8 cellular contexts compared by ENCODE assay signal in the genomic region with DNA sequence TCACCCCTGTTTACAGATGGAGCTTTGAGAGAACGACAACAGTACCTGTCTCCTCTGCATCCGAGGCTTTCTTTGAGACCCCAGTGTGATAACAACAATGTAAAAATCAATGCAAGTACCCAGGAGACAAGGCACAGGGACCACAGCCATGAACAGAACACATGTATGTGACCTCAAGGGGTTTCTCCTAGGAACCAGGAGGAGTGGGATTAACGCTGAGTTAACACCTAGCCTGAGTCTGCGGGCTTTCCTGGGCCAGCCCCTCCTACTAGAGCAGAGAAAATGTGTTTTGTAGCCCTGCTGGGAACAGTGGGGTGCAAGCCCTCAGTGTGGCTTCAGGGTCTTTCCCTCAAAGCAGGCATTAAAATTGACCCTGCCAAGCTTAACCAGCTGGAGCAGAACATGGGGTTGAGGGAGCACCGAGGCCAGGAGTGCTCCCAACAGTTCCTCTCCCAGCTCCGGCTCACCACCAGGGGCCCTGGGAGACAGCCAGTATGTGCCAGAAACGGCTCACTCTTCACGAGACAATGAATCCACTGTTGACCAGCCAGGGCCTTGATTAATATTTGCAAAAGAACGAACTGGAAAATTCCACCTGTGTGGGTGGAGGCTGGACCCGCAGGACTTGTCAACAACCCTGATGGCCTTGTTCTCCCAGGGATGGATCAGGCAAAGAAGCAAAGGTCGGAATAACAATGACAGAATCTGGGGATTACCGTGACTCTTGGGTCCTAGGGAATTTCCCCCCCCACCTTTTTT. TPM values are rescaled to one million over a fixed set of nuclear protein-coding genes. Genes with fewer than 3 reads are reported as not detected.
A peak's percentile ranks its signal among the peaks of the same experiment; 100 is the strongest.
DNase-seq lines count a peak whose midpoint lies in the region; ATAC-seq, FAIRE-seq and TF ChIP-seq lines count a peak whose summit lies in the region.

No MANE protein-coding gene starts in this region.

- FAIRE-seq in GM19239 (lab: Jason Lieb, UNC) = no peak

- no peaks in the 10 kb centered on the region for H3K36me3 Mint-ChIP-seq in activated CD8-positive, alpha-beta T cell treated with anti-CD3 and anti-CD28 coated beads, Interleukin-2, amount 10 ng/mL, durations not matched to agents 7 days and 5 days (ENCODE audit: low read depth)

- peak; percentile 4 for DNase-seq in ACHN
- DNase-seq in HuH-7.5 (ENCODE audit: low spot score) = peak; percentile 59
- DNase-seq in cardiac fibroblast (ENCODE audit: low read depth in 2 of 2) = peak; percentile 3 to 29
- peak; percentile 69 for DNase-seq in left kidney (ENCODE audit: low read depth, low spot score)
- no peak for DNase-seq in activated CD8-positive, alpha-beta T cell treated with anti-CD3 and anti-CD28 coated beads, Interleukin-2, amount 10 ng/mL, durations not matched to agents 7 days and 5 days
- DNase-seq in SKM-1 treated with dmso at 0.1 percent for 144 hours (lab: John Stamatoyannopoulos, UW; ENCODE audit: unreplicated experiment) = no peak
- DNase-seq in GM19239 (ENCODE audit: insufficient read length, low spot score) = no peak

- ATAC-seq in activated CD8-positive, alpha-beta T cell treated with anti-CD3 and anti-CD28 coated beads, Interleukin-2, amount 10 ng/mL, durations not matched to agents 7 days and 5 days = no peak
- no peak for ATAC-seq in GM18909 (IDR thresholded peaks at IDR 0.05; ENCODE audit: poor library complexity, unreplicated experiment)

- no peak overlapping the region for H3K4me3 ChIP-seq in cardiac fibroblast (replicated peaks in 1 of 2; ENCODE audit: low read depth in 2 of 2, low read length in 2 of 2)

- H3K27me3 Mint-ChIP-seq in activated CD8-positive, alpha-beta T cell treated with anti-CD3 and anti-CD28 coated beads, Interleukin-2, amount 10 ng/mL, durations not matched to agents 7 days and 5 days (ENCODE audit: low read depth) = peaks cover 40% of the 10 kb centered on the region

- TF ChIP-seq CTCF in cardiac fibroblast (IDR thresholded peaks at IDR 0.05; ENCODE audit: low read depth, low read length) = no peak

- H3K4me3 Mint-ChIP-seq in activated CD8-positive, alpha-beta T cell treated with anti-CD3 and anti-CD28 coated beads, Interleukin-2, amount 10 ng/mL, durations not matched to agents 7 days and 5 days = no peak overlapping the region

- CTCF ChIA-PET in activated CD8-positive, alpha-beta T cell treated with anti-CD3 and anti-CD28 coated beads, Interleukin-2, amount 10 ng/mL, durations not matched to agents 7 days and 5 days (lab: Charles Lee) = no interaction called here

- H3K4me1 Mint-ChIP-seq in activated CD8-positive, alpha-beta T cell treated with anti-CD3 and anti-CD28 coated beads, Interleukin-2, amount 10 ng/mL, durations not matched to agents 7 days and 5 days (ENCODE audit: low read depth) = peaks cover 2% of the 10 kb centered on the region

- in situ Hi-C loops in ACHN (cut with HindIII; ENCODE audit: low pct_ligation_motif_present, low pct_unique_long_range_greater_than_20kb, low sequenced_read_pairs) = no loop called here

- H3K27ac Mint-ChIP-seq in activated CD8-positive, alpha-beta T cell treated with anti-CD3 and anti-CD28 coated beads, Interleukin-2, amount 10 ng/mL, durations not matched to agents 7 days and 5 days = no peak overlapping the region

- no peaks in the 10 kb centered on the region for H3K9me3 Mint-ChIP-seq in activated CD8-positive, alpha-beta T cell treated with anti-CD3 and anti-CD28 coated beads, Interleukin-2, amount 10 ng/mL, durations not matched to agents 7 days and 5 days (ENCODE audit: insufficient read depth)

- POLR2A ChIA-PET in activated CD8-positive, alpha-beta T cell treated with anti-CD3 and anti-CD28 coated beads, Interleukin-2, amount 10 ng/mL, durations not matched to agents 7 days and 5 days (lab: Charles Lee) = no interaction called here

RNA-seq across cellular contexts. Expression of a gene that starts 3.6 kb away (rescaled TPM):
- under 1 TPM; 0.05 to 0.21 TPM for total RNA-seq in activated CD8-positive, alpha-beta T cell treated with anti-CD3 and anti-CD28 coated beads, Interleukin-2, amount 10 ng/mL, durations not matched to agents 7 days and 5 days

RNA-seq across cellular contexts. Expression of a gene that starts 3.8 kb away (rescaled TPM):
- total RNA-seq in activated CD8-positive, alpha-beta T cell treated with anti-CD3 and anti-CD28 coated beads, Interleukin-2, amount 10 ng/mL, durations not matched to agents 7 days and 5 days = under 1 TPM; 0.31 to 0.32 TPM

RNA-seq across cellular contexts. Expression of a gene that starts 39.3 kb away (rescaled TPM):
- 10 to 100 TPM; 29.2 to 37.1 TPM for total RNA-seq in activated CD8-positive, alpha-beta T cell treated with anti-CD3 and anti-CD28 coated beads, Interleukin-2, amount 10 ng/mL, durations not matched to agents 7 days and 5 days

RNA-seq across cellular contexts. Expression of a gene that starts 49.0 kb away (rescaled TPM):
- 10 to 100 TPM; 46.3 to 48.5 TPM for total RNA-seq in activated CD8-positive, alpha-beta T cell treated with anti-CD3 and anti-CD28 coated beads, Interleukin-2, amount 10 ng/mL, durations not matched to agents 7 days and 5 days

Comparison
In these comparisons a context has a peak if more than half of its experiments do, and no peak if none do; other contexts are left out.
1. DNase-seq: peak in ACHN (single experiment), HuH-7.5 (single experiment), cardiac fibroblast (2 of 2) and left kidney (single experiment); none in activated CD8-positive, alpha-beta T cell treated with anti-CD3 and anti-CD28 coated beads, Interleukin-2, amount 10 ng/mL, durations not matched to agents 7 days and 5 days (single experiment), SKM-1 treated with dmso at 0.1 percent for 144 hours (single experiment) and GM19239 (single experiment).